ENCODE assay signal across 1 cellular context in genomic region chr17:42798383-42799380, GRCh38.
A peak's percentile ranks its signal among the peaks of the same experiment; 100 is the strongest.
TF ChIP-seq lines count a peak whose summit lies in the region.

TSS of gene CNTD1 (plus strand) at chr17:42798861. CDS start at chr17:42799068, 207 bp downstream.
A gene with protein sequence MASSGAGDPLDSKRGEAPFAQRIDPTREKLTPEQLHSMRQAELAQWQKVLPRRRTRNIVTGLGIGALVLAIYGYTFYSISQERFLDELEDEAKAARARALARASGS (minus strand): TSS chr17:42798704. CDS start chr17:42798681, 23 bp downstream.

TF ChIP-seq in WTC11, 78 proteins besides CTCF, POLR2A, EP300 and RAD21 (continued from another document and continues in another):
- TF ChIP-seq, protein P1, sequence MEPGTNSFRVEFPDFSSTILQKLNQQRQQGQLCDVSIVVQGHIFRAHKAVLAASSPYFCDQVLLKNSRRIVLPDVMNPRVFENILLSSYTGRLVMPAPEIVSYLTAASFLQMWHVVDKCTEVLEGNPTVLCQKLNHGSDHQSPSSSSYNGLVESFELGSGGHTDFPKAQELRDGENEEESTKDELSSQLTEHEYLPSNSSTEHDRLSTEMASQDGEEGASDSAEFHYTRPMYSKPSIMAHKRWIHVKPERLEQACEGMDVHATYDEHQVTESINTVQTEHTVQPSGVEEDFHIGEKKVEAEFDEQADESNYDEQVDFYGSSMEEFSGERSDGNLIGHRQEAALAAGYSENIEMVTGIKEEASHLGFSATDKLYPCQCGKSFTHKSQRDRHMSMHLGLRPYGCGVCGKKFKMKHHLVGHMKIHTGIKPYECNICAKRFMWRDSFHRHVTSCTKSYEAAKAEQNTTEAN (CRISPR knock-in tag; IDR thresholded peaks at IDR 0.05): peak; percentile 66
- no peak for TF ChIP-seq PRRX2 (CRISPR knock-in tag; IDR thresholded peaks at IDR 0.05)
- TF ChIP-seq HMGXB4 (CRISPR knock-in tag; IDR thresholded peaks at IDR 0.05): peak; percentile 78
- TF ChIP-seq ZNF425 (CRISPR knock-in tag; conservative IDR thresholded peaks at IDR 0.05): no peak
- TF ChIP-seq, protein P2, sequence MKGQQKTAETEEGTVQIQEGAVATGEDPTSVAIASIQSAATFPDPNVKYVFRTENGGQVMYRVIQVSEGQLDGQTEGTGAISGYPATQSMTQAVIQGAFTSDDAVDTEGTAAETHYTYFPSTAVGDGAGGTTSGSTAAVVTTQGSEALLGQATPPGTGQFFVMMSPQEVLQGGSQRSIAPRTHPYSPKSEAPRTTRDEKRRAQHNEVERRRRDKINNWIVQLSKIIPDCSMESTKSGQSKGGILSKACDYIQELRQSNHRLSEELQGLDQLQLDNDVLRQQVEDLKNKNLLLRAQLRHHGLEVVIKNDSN (CRISPR knock-in tag; IDR thresholded peaks at IDR 0.05): peak; percentile 64
- peak; percentile 73; the same call in 1 of the 2 replicates for TF ChIP-seq JUN (CRISPR knock-in tag; IDR thresholded peaks at IDR 0.05)
- TF ChIP-seq ZNF263 (CRISPR knock-in tag; IDR thresholded peaks at IDR 0.05; ENCODE audit: low read depth): no peak
- peak; percentile 91; the same call in 1 of the 2 replicates for TF ChIP-seq ETV6 (CRISPR knock-in tag; IDR thresholded peaks at IDR 0.05)
- TF ChIP-seq ATF3 (CRISPR knock-in tag; conservative IDR thresholded peaks at IDR 0.05): no peak
- TF ChIP-seq RORB (CRISPR knock-in tag; IDR thresholded peaks at IDR 0.05): no peak
- TF ChIP-seq ZNF423 (CRISPR knock-in tag; IDR thresholded peaks at IDR 0.05): no peak
- peak; percentile 64 for TF ChIP-seq ARID4B (CRISPR knock-in tag; IDR thresholded peaks at IDR 0.05; ENCODE audit: borderline replicate concordance)
- no peak for TF ChIP-seq KAT7 (CRISPR knock-in tag; IDR thresholded peaks at IDR 0.05; ENCODE audit: borderline replicate concordance)
- TF ChIP-seq, protein P3, sequence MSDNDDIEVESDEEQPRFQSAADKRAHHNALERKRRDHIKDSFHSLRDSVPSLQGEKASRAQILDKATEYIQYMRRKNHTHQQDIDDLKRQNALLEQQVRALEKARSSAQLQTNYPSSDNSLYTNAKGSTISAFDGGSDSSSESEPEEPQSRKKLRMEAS (CRISPR knock-in tag; IDR thresholded peaks at IDR 0.05): peak; percentile 100
- TF ChIP-seq ZNF219 (CRISPR knock-in tag; IDR thresholded peaks at IDR 0.05; ENCODE audit: borderline replicate concordance): no peak
- TF ChIP-seq SMAD3 (CRISPR knock-in tag; IDR thresholded peaks at IDR 0.05; ENCODE audit: borderline replicate concordance): no peak; the same call in 1 of the 2 replicates
- TF ChIP-seq, protein P4, sequence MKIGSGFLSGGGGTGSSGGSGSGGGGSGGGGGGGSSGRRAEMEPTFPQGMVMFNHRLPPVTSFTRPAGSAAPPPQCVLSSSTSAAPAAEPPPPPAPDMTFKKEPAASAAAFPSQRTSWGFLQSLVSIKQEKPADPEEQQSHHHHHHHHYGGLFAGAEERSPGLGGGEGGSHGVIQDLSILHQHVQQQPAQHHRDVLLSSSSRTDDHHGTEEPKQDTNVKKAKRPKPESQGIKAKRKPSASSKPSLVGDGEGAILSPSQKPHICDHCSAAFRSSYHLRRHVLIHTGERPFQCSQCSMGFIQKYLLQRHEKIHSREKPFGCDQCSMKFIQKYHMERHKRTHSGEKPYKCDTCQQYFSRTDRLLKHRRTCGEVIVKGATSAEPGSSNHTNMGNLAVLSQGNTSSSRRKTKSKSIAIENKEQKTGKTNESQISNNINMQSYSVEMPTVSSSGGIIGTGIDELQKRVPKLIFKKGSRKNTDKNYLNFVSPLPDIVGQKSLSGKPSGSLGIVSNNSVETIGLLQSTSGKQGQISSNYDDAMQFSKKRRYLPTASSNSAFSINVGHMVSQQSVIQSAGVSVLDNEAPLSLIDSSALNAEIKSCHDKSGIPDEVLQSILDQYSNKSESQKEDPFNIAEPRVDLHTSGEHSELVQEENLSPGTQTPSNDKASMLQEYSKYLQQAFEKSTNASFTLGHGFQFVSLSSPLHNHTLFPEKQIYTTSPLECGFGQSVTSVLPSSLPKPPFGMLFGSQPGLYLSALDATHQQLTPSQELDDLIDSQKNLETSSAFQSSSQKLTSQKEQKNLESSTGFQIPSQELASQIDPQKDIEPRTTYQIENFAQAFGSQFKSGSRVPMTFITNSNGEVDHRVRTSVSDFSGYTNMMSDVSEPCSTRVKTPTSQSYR (CRISPR knock-in tag; IDR thresholded peaks at IDR 0.05): peak; percentile 94; the same call in 1 of the 2 replicates
- no peak for TF ChIP-seq ZNF396 (CRISPR knock-in tag; IDR thresholded peaks at IDR 0.05; ENCODE audit: borderline replicate concordance)
- TF ChIP-seq, protein P5, sequence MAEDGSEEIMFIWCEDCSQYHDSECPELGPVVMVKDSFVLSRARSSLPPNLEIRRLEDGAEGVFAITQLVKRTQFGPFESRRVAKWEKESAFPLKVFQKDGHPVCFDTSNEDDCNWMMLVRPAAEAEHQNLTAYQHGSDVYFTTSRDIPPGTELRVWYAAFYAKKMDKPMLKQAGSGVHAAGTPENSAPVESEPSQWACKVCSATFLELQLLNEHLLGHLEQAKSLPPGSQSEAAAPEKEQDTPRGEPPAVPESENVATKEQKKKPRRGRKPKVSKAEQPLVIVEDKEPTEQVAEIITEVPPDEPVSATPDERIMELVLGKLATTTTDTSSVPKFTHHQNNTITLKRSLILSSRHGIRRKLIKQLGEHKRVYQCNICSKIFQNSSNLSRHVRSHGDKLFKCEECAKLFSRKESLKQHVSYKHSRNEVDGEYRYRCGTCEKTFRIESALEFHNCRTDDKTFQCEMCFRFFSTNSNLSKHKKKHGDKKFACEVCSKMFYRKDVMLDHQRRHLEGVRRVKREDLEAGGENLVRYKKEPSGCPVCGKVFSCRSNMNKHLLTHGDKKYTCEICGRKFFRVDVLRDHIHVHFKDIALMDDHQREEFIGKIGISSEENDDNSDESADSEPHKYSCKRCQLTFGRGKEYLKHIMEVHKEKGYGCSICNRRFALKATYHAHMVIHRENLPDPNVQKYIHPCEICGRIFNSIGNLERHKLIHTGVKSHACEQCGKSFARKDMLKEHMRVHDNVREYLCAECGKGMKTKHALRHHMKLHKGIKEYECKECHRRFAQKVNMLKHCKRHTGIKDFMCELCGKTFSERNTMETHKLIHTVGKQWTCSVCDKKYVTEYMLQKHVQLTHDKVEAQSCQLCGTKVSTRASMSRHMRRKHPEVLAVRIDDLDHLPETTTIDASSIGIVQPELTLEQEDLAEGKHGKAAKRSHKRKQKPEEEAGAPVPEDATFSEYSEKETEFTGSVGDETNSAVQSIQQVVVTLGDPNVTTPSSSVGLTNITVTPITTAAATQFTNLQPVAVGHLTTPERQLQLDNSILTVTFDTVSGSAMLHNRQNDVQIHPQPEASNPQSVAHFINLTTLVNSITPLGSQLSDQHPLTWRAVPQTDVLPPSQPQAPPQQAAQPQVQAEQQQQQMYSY (CRISPR knock-in tag; IDR thresholded peaks at IDR 0.05): no peak
- TF ChIP-seq, protein P6, sequence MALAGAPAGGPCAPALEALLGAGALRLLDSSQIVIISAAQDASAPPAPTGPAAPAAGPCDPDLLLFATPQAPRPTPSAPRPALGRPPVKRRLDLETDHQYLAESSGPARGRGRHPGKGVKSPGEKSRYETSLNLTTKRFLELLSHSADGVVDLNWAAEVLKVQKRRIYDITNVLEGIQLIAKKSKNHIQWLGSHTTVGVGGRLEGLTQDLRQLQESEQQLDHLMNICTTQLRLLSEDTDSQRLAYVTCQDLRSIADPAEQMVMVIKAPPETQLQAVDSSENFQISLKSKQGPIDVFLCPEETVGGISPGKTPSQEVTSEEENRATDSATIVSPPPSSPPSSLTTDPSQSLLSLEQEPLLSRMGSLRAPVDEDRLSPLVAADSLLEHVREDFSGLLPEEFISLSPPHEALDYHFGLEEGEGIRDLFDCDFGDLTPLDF (CRISPR knock-in tag; IDR thresholded peaks at IDR 0.05): peak; percentile 94; the same call in 1 of the 2 replicates
- TF ChIP-seq GRHL2 (CRISPR knock-in tag; IDR thresholded peaks at IDR 0.05; ENCODE audit: insufficient replicate concordance, severe bottlenecking): no peak
- peak; percentile 98 for TF ChIP-seq E2F5 (CRISPR knock-in tag; IDR thresholded peaks at IDR 0.05)
- no peak for TF ChIP-seq NR1H2 (CRISPR knock-in tag; IDR thresholded peaks at IDR 0.05)
- TF ChIP-seq ERG (CRISPR knock-in tag; IDR thresholded peaks at IDR 0.05): no peak
- no peak for TF ChIP-seq NFATC4 (CRISPR knock-in tag; IDR thresholded peaks at IDR 0.05)
- TF ChIP-seq CBFB (CRISPR knock-in tag; IDR thresholded peaks at IDR 0.05; ENCODE audit: low read depth): no peak
- TF ChIP-seq TCF7 (CRISPR knock-in tag; IDR thresholded peaks at IDR 0.05; ENCODE audit: low read depth): peak; percentile 58; the same call in 1 of the 2 replicates
- TF ChIP-seq, protein P7, sequence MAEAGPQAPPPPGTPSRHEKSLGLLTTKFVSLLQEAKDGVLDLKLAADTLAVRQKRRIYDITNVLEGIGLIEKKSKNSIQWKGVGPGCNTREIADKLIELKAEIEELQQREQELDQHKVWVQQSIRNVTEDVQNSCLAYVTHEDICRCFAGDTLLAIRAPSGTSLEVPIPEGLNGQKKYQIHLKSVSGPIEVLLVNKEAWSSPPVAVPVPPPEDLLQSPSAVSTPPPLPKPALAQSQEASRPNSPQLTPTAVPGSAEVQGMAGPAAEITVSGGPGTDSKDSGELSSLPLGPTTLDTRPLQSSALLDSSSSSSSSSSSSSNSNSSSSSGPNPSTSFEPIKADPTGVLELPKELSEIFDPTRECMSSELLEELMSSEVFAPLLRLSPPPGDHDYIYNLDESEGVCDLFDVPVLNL (CRISPR knock-in tag; IDR thresholded peaks at IDR 0.05; ENCODE audit: borderline replicate concordance, low read depth): peak; percentile 82; the same call in 1 of the 2 replicates
- TF ChIP-seq FOXP1 (CRISPR knock-in tag; IDR thresholded peaks at IDR 0.05; ENCODE audit: borderline replicate concordance): peak; percentile 97
